35 cellular contexts compared by ENCODE assay signal in the genomic region with DNA sequence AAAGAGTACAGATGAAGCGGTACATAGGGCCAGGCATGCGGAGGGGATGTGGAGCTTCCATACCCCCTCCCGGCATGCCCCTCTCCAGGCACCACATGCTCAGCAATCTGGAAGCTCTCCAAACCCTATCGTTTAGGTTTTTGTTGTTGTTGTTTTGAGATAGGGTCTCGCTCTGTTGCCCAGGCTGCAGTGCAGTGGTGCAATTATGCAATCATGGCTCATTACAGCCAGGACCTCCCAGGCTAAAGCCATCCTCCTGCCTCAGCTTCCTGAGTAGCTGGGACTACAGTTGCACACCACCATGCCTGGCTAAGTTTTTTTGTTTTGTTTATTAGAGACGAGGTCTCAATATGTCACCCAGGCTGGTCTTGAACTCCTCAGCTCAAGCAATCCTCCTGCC. TPM values are rescaled to one million over a fixed set of nuclear protein-coding genes. Genes with fewer than 3 reads are reported as not detected.
A peak's percentile ranks its signal among the peaks of the same experiment; 100 is the strongest.
DNase-seq lines count a peak whose midpoint lies in the region; ATAC-seq, FAIRE-seq and TF ChIP-seq lines count a peak whose summit lies in the region.
"Had no signal": no experiment of that assay in that cellular context is flagged by ENCODE, and none has a peak within 500 bp of the region (broad histone marks: within the 10 kb centered on the region; RNA-seq: fewer than 3 reads in every experiment).

No MANE protein-coding gene starts in this region.

- no TSS peak for BruUV-seq in HepG2 (replicated peaks; lab: Mats Ljungman, UMichigan)

- FAIRE-seq in HepG2 (lab: Jason Lieb, UNC) (no peak), bronchial epithelial cell (lab: Jason Lieb, UNC) (peak; percentile 7)
- FAIRE-seq: A204.1, A549, D721Med had no signal

- no peak overlapping the region for H2AFZ ChIP-seq in HepG2 (ENCODE audit: low read length)

- TF ChIP-seq RAD21 in HepG2 (CRISPR knock-in tag; IDR thresholded peaks at IDR 0.05), result no peak

- H3K27ac ChIP-seq in HepG2 (ENCODE audit: extremely low read length, insufficient read depth, low read length), result no peak overlapping the region
- H3K27ac ChIP-seq in right lobe of liver, result no peak overlapping the region
- H3K27ac ChIP-seq in upper lobe of left lung, result no peak overlapping the region
- H3K27ac ChIP-seq: 22Rv1; A549; BLaER1; BLaER1 treated with 17β-estradiol and CSF1 and Interleukin-3, amounts not matched to agents 10 nM and 100 nM; C4-2B had no signal

- WGBS in HepG2 (ENCODE audit: low lambda C conversion rate), result 88% methylated on average over 6 of the region's 6 CpGs
- 90% methylated on average over 3 of the region's 6 CpGs for WGBS in right lobe of liver (ENCODE audit: insufficient coverage, low coverage, low lambda C conversion rate, missing lambda C conversion rate)
- 86 to 93% methylated on average over 6 of the region's 6 CpGs for WGBS in upper lobe of left lung, 2 donors

- H3K4me3 ChIP-seq in HepG2 (replicated peaks in 1 of 3; ENCODE audit: insufficient read depth in 1 of 3, low read depth in 2 of 3, low read length in 3 of 3) (no peak overlapping the region), right lobe of liver (no peak overlapping the region), bronchial epithelial cell (ENCODE audit: low read depth, low read length) (no peak overlapping the region), upper lobe of left lung (no peak overlapping the region)
- H3K4me3 ChIP-seq: A549; BLaER1; BLaER1 treated with 17β-estradiol and CSF1 and Interleukin-3, amounts not matched to agents 10 nM and 100 nM had no signal

- intact Hi-C loops in HepG2 (cut with micrococcal nuclease; ENCODE audit: unreplicated experiment), result no loop called here
- intact Hi-C loops in right lobe of liver (cut with DNase I), result no loop called here

- no peaks in the 10 kb centered on the region for H3K4me1 Mint-ChIP-seq in WTC11
- H3K4me1 Mint-ChIP-seq: B cell; CD14-positive monocyte; CD8-positive, alpha-beta memory T cell had no signal

- no peak overlapping the region for H3K9ac ChIP-seq in HepG2 (ENCODE audit: insufficient read depth, low read depth, low read length)
- H3K9ac ChIP-seq: BLaER1; BLaER1 treated with 17β-estradiol and CSF1 and Interleukin-3, amounts not matched to agents 10 nM and 100 nM had no signal

- CTCF ChIA-PET in HepG2 (lab: Yijun Ruan, JAX; ENCODE audit: low intra/inter-chr PET ratio, low total read pairs), result no interaction called here
- CTCF ChIA-PET in WTC11 (lab: Charles Lee), result no interaction called here

- TF ChIP-seq POLR2A in HepG2 (IDR thresholded peaks at IDR 0.05; ENCODE audit: insufficient read depth in 1 of 2, low read depth in 2 of 2, low read length in 2 of 2) (no peak), right lobe of liver (IDR thresholded peaks at IDR 0.05) (no peak), upper lobe of left lung (IDR thresholded peaks at IDR 0.05) (no peak)

- H3K27me3 ChIP-seq in HepG2 (ENCODE audit: control insufficient read depth in 1 of 2, insufficient read depth in 2 of 2, low read length in 2 of 2), result no peaks in the 10 kb centered on the region
- H3K27me3 ChIP-seq in right lobe of liver, result no peaks in the 10 kb centered on the region
- H3K27me3 ChIP-seq in bronchial epithelial cell (ENCODE audit: control insufficient read depth, insufficient read depth, low read length), result no peaks in the 10 kb centered on the region
- no peaks in the 10 kb centered on the region for H3K27me3 ChIP-seq in upper lobe of left lung
- H3K27me3 ChIP-seq: BE2C; BLaER1; BLaER1 treated with 17β-estradiol and CSF1 and Interleukin-3, amounts not matched to agents 10 nM and 100 nM had no signal

- H3K36me3 Mint-ChIP-seq in WTC11, result no peaks in the 10 kb centered on the region
- H3K36me3 Mint-ChIP-seq: CD14-positive monocyte had no signal

- no peak overlapping the region for H3K4me3 Mint-ChIP-seq in WTC11
- H3K4me3 Mint-ChIP-seq: B cell; CD14-positive monocyte; CD4-positive, alpha-beta memory T cell; CD4-positive, alpha-beta T cell; CD8-positive, alpha-beta memory T cell; CD8-positive, alpha-beta T cell had no signal

- H3K27me3 Mint-ChIP-seq in WTC11 (ENCODE audit: low read depth), result no peaks in the 10 kb centered on the region
- H3K27me3 Mint-ChIP-seq: B cell; CD4-positive, alpha-beta memory T cell; CD4-positive, alpha-beta T cell; CD4-positive, CD25-positive, alpha-beta regulatory T cell; CD8-positive, alpha-beta memory T cell had no signal

- H3K36me3 ChIP-seq in HepG2 (replicated peaks in 1 of 2; ENCODE audit: control insufficient read depth in 1 of 2, insufficient read depth in 2 of 2, low read length in 2 of 2), result no peaks in the 10 kb centered on the region
- H3K36me3 ChIP-seq in right lobe of liver, result no peaks in the 10 kb centered on the region
- no peaks in the 10 kb centered on the region for H3K36me3 ChIP-seq in bronchial epithelial cell (ENCODE audit: control insufficient read depth, insufficient read depth, low read length)
- H3K36me3 ChIP-seq in upper lobe of left lung, result no peaks in the 10 kb centered on the region
- H3K36me3 ChIP-seq: BE2C; BLaER1; BLaER1 treated with 17β-estradiol and CSF1 and Interleukin-3, amounts not matched to agents 10 nM and 100 nM had no signal

- H3K4me1 ChIP-seq in HepG2 (ENCODE audit: insufficient read depth, low read length), result no peaks in the 10 kb centered on the region
- no peaks in the 10 kb centered on the region for H3K4me1 ChIP-seq in right lobe of liver
- no peaks in the 10 kb centered on the region for H3K4me1 ChIP-seq in upper lobe of left lung
- H3K4me1 ChIP-seq: A549, BE2C, BLaER1 had no signal

- in situ Hi-C loops in HepG2 (cut with HindIII; ENCODE audit: extremely low pct_ligation_motif_present, low pct_unique_long_range_greater_than_20kb), result no loop called here

- H3K4me2 ChIP-seq in HepG2 (ENCODE audit: low read depth, low read length), result no peak overlapping the region
- H3K4me2 ChIP-seq: A549, BLaER1 had no signal

- TF ChIP-seq EP300 in HepG2 (IDR thresholded peaks at IDR 0.05; ENCODE audit: low read depth in 2 of 2, low read length in 2 of 2) (no peak), HepG2 (CRISPR knock-in tag; IDR thresholded peaks at IDR 0.05; ENCODE audit: borderline replicate concordance) (no peak), upper lobe of left lung (IDR thresholded peaks at IDR 0.05) (no peak)

- H3K27ac Mint-ChIP-seq in WTC11, result no peak overlapping the region
- H3K27ac Mint-ChIP-seq: B cell; CD4-positive, alpha-beta memory T cell; CD4-positive, alpha-beta T cell; CD4-positive, CD25-positive, alpha-beta regulatory T cell; CD8-positive, alpha-beta memory T cell; CD8-positive, alpha-beta T cell had no signal

- TF ChIP-seq CTCF in HepG2 (CRISPR knock-in tag; IDR thresholded peaks at IDR 0.05) (no peak), right lobe of liver (IDR thresholded peaks at IDR 0.05) (no peak), WTC11 (IDR thresholded peaks at IDR 0.05) (no peak), bronchial epithelial cell (IDR thresholded peaks at IDR 0.05; ENCODE audit: insufficient read depth, low read length, severe bottlenecking) (no peak), upper lobe of left lung (IDR thresholded peaks at IDR 0.05) (no peak)

- H4K20me1 ChIP-seq in HepG2 (ENCODE audit: insufficient read depth, low read length), result no peaks in the 10 kb centered on the region
- H4K20me1 ChIP-seq: BLaER1; BLaER1 treated with 17β-estradiol and CSF1 and Interleukin-3, amounts not matched to agents 10 nM and 100 nM had no signal

- H3K9me3 Mint-ChIP-seq in WTC11, result peaks cover 5% of the 10 kb centered on the region
- H3K9me3 Mint-ChIP-seq: CD4-positive, alpha-beta memory T cell; CD4-positive, alpha-beta T cell; CD8-positive, alpha-beta memory T cell; CD8-positive, alpha-beta T cell had no signal

- H3K79me2 ChIP-seq in HepG2 (ENCODE audit: insufficient read depth, low read length), result no peaks in the 10 kb centered on the region

- H3K9me3 ChIP-seq in HepG2 (ENCODE audit: low read length) (no peaks in the 10 kb centered on the region), right lobe of liver (no peaks in the 10 kb centered on the region), upper lobe of left lung (no peaks in the 10 kb centered on the region)
- H3K9me3 ChIP-seq: A549; BE2C; BLaER1; BLaER1 treated with 17β-estradiol and CSF1 and Interleukin-3, amounts not matched to agents 10 nM and 100 nM had no signal

- ATAC-seq in HepG2 (no peak), right lobe of liver (no peak), WTC11 (no peak), upper lobe of left lung (ENCODE audit: low FRiP score in 2 of 2) (no peak)
- ATAC-seq: A549; CD8-positive, alpha-beta T cell had no signal

- DNase-seq in HepG2 (ENCODE audit: low spot score) (no peak), right lobe of liver (no peak), WTC11 (ENCODE audit: low spot score) (no peak), bronchial epithelial cell (ENCODE audit: low read depth) (no peak), SKM-1 (lab: John Stamatoyannopoulos, UW; ENCODE audit: unreplicated experiment) (no peak), upper lobe of left lung (no peak)
- DNase-seq: 8988T; ACHN; AML-193; BE2C; C1 segment of cervical spinal cord; Caco-2; Calu3; CD4-positive, alpha-beta memory T cell; CD4-positive, alpha-beta T cell; CD4-positive, CD25-positive, alpha-beta regulatory T cell; CD8-positive, alpha-beta memory T cell; CD8-positive, alpha-beta T cell; COR-L47; DMS 273 treated with DMSO at 0.1 percent for 48 hours; DMS153; DMS53; DMS79; DMS79 treated with DMSO at 0.1 percent for 48 hours; DND-41; EL had no signal

- POLR2A ChIA-PET in HepG2 (lab: Yijun Ruan, JAX), result no interaction called here
- POLR2A ChIA-PET in WTC11 (lab: Charles Lee), result no interaction called here

RNA-seq across cellular contexts. Expression of gene WWOX, which starts 50.8 kb away (rescaled TPM):
- total RNA-seq in HepG2 (2016; rRNA removed; fragmentation: Illumina TruSeq; extraction: Trizol) (37.4 and 38.4 TPM in 2 replicates), right lobe of liver (10 to 100 TPM; 13.0 to 24.3 (median 16.5) TPM), WTC11 (2021) (15.7 to 20.3 TPM (median 19.0 TPM) in 3 replicates), bronchial epithelial cell (11.0 and 12.6 TPM in 2 replicates), upper lobe of left lung (100 to 1,000 TPM in 1 of 6 donors, 10 to 100 TPM in 5; 18.7 to 167 (median 31.0) TPM)
- 28.6 and 30.1 TPM in 2 replicates for total RNA-seq in HepG2 (2016; cell fraction: cytosol; rRNA removed; fragmentation: Illumina TruSeq; extraction: Trizol; ENCODE audit: low read depth)
- 33.0 and 44.5 TPM in 2 replicates for total RNA-seq in HepG2 (2016; cell fraction: insoluble cytoplasmic fraction; rRNA removed; fragmentation: Illumina TruSeq; extraction: Trizol)
- total RNA-seq in HepG2 (2016; cell fraction: membrane; rRNA removed; fragmentation: Illumina TruSeq; extraction: Trizol), result 27.1 and 28.3 TPM in 2 replicates
- total RNA-seq in HepG2 (2016; cell fraction: nucleus; rRNA removed; fragmentation: Illumina TruSeq; extraction: Trizol), result 57.3 and 68.9 TPM in 2 replicates
- polyA plus RNA-seq in HepG2 (2011; rRNA removed), result 9.1 and 9.2 TPM in 2 replicates
- polyA plus RNA-seq in HepG2 (2011; cell fraction: cytosol; rRNA removed), result 10.3 and 11.0 TPM in 2 replicates
- 13.4 and 16.3 TPM in 2 replicates for polyA plus RNA-seq in HepG2 (2011; cell fraction: nucleus; rRNA removed)
- 12.3 and 16.1 TPM in 2 replicates for polyA plus RNA-seq in HepG2 (2012)
- polyA plus RNA-seq in HepG2 (2016; cell fraction: cytosol; fragmentation: Illumina TruSeq; extraction: Trizol; ENCODE audit: low read depth), result 19.9 and 21.6 TPM in 2 replicates
- 30.1 and 30.5 TPM in 2 replicates for polyA plus RNA-seq in HepG2 (2016; cell fraction: insoluble cytoplasmic fraction; fragmentation: Illumina TruSeq; extraction: Trizol; ENCODE audit: low read depth)
- 18.9 and 20.9 TPM in 2 replicates for polyA plus RNA-seq in HepG2 (2016; cell fraction: membrane; fragmentation: Illumina TruSeq; extraction: Trizol; ENCODE audit: low read depth)
- 21.5 and 23.3 TPM in 2 replicates for polyA plus RNA-seq in HepG2 (2016; cell fraction: nucleus; fragmentation: Illumina TruSeq; extraction: Trizol; ENCODE audit: insufficient read depth, low read depth)
- 10.8 and 21.8 TPM in 2 replicates for polyA minus RNA-seq in HepG2 (2011; rRNA and poly(A)+ RNA removed; ENCODE audit: low replicate concordance)
- 7.3 and 12.1 TPM in 2 replicates for polyA minus RNA-seq in HepG2 (2011; cell fraction: cytosol; rRNA and poly(A)+ RNA removed)
- 38.3 and 50.0 TPM in 2 replicates for polyA minus RNA-seq in HepG2 (2011; cell fraction: nucleus; rRNA and poly(A)+ RNA removed)

Comparison
In these comparisons a context has a peak if more than half of its experiments do, and no peak if none do; other contexts are left out.
1. Of the 50 proteins assayed by ChIP-seq in both HepG2 and WTC11: peak only in HepG2: none; only in WTC11: none; in both: ZNF121; in neither: 49.